38 cellular contexts compared by ENCODE assay signal in genomic region chr13:72050251-72050650, GRCh38.
"Had no signal": no experiment of that assay in that cellular context is flagged by ENCODE, and none has a peak within 500 bp of the region (broad histone marks: within the 10 kb centered on the region; RNA-seq: fewer than 3 reads in every experiment).

No MANE protein-coding gene starts in this region.

- ATAC-seq: activated CD4-positive, alpha-beta T cell treated with anti-CD3 and anti-CD28 coated beads for 36 hours; activated CD4-positive, CD25-positive, alpha-beta regulatory T cell treated with anti-CD3 and anti-CD28 coated beads, Interleukin-2, amount 50 U/mL, for 24 hours; activated CD8-positive, alpha-beta memory T cell treated with anti-CD3 and anti-CD28 coated beads, Interleukin-2, amount 10 ng/mL, durations not matched to agents 7 days and 5 days; activated CD8-positive, alpha-beta T cell treated with anti-CD3 and anti-CD28 coated beads, Interleukin-2, amount 10 ng/mL, durations not matched to agents 7 days and 5 days; activated naive CD8-positive, alpha-beta T cell treated with anti-CD3 and anti-CD28 coated beads, Interleukin-2, amount 50 U/mL, for 24 hours; WTC11 had no signal

- DNase-seq: activated CD4-positive, alpha-beta memory T cell treated with anti-CD3 and anti-CD28 coated beads, Interleukin-2, amount 10 ng/mL, durations not matched to agents 7 days and 5 days; activated CD4-positive, alpha-beta T cell treated with anti-CD3 and anti-CD28 coated beads for 1 hour; activated CD4-positive, alpha-beta T cell treated with anti-CD3 and anti-CD28 coated beads for 36 hours; activated CD4-positive, alpha-beta T cell treated with anti-CD3 and anti-CD28 coated beads for 48 hours; activated CD4-positive, alpha-beta T cell treated with anti-CD3 and anti-CD28 coated beads, Interleukin-2, amount 10 ng/mL, durations not matched to agents 7 days and 5 days; activated CD4-positive, alpha-beta T cell treated with anti-CD3 and anti-CD28 coated beads, Interleukin-2, amount 50 U/mL, for 48 hours; activated CD4-positive, CD25-positive, alpha-beta regulatory T cell; activated CD8-positive, alpha-beta memory T cell treated with anti-CD3 and anti-CD28 coated beads for 24 hours; activated CD8-positive, alpha-beta memory T cell treated with anti-CD3 and anti-CD28 coated beads, Interleukin-2, amount 10 ng/mL, durations not matched to agents 7 days and 5 days; activated CD8-positive, alpha-beta memory T cell treated with anti-CD3 and anti-CD28 coated beads, Interleukin-2, amount 50 U/mL, for 48 hours; activated CD8-positive, alpha-beta T cell treated with anti-CD3 and anti-CD28 coated beads, Interleukin-2, amount 10 ng/mL, durations not matched to agents 7 days and 5 days; activated effector memory CD4-positive, alpha-beta T cell treated with Interleukin-2 at 50 U/mL for 16 hours; activated gamma-delta T cell; activated naive CD4-positive, alpha-beta T cell treated with anti-CD3 and anti-CD28 coated beads, Interleukin-2, amount 10 ng/mL, durations not matched to agents 7 days and 5 days; activated naive CD4-positive, alpha-beta T cell treated with Interleukin-2 at 50 U/mL for 16 hours; activated naive CD8-positive, alpha-beta T cell treated with anti-CD3 and anti-CD28 coated beads, Interleukin-2, amount 10 ng/mL, durations not matched to agents 7 days and 5 days; activated naive CD8-positive, alpha-beta T cell treated with anti-CD3 and anti-CD28 coated beads, Interleukin-2, amount 50 U/mL, for 24 hours; activated T-cell treated with anti-CD3 and anti-CD28 coated beads, Interleukin-2, amount 50 U/mL, for 24 hours; activated T-cell treated with anti-CD3 and anti-CD28 coated beads, Interleukin-2, amount 50 U/mL, for 48 hours; amygdala; anterior cingulate cortex; caudate nucleus; cerebellar nuclear complex; T-helper 1 cell; T-helper 2 cell; T-helper 9 cell; WERI-Rb-1 had no signal

- H3K36me3 Mint-ChIP-seq: activated CD8-positive, alpha-beta memory T cell treated with anti-CD3 and anti-CD28 coated beads, Interleukin-2, amount 10 ng/mL, durations not matched to agents 7 days and 5 days; activated naive CD4-positive, alpha-beta T cell treated with anti-CD3 and anti-CD28 coated beads, Interleukin-2, amount 10 ng/mL, durations not matched to agents 7 days and 5 days; activated naive CD4-positive, alpha-beta T cell treated with anti-CD3 and anti-CD28 coated beads, Interleukin-2, amount 50 U/mL, for 24 hours; activated naive CD8-positive, alpha-beta T cell; activated naive CD8-positive, alpha-beta T cell treated with anti-CD3 and anti-CD28 coated beads, Interleukin-2, amount 10 ng/mL, durations not matched to agents 7 days and 5 days; brain; WTC11 had no signal

- H3K9me3 Mint-ChIP-seq: activated CD4-positive, alpha-beta memory T cell treated with anti-CD3 and anti-CD28 coated beads, Interleukin-2, amount 10 ng/mL, durations not matched to agents 7 days and 5 days; activated CD4-positive, alpha-beta T cell treated with anti-CD3 and anti-CD28 coated beads, Interleukin-2, amount 10 ng/mL, durations not matched to agents 7 days and 5 days; activated naive CD4-positive, alpha-beta T cell treated with anti-CD3 and anti-CD28 coated beads, Interleukin-2, amount 50 U/mL, for 24 hours; activated naive CD8-positive, alpha-beta T cell treated with anti-CD3 and anti-CD28 coated beads, Interleukin-2, amount 10 ng/mL, durations not matched to agents 7 days and 5 days; activated T-helper 2 cell treated with anti-CD3 and anti-CD28 coated beads, Interferon-gamma antibody, Interleukin-2, Interleukin-4, amounts not matched to agents 10 μg/mL and 5 μg/mL and 100 μg/mL, durations not matched to agents 14 hours and 24 hours and 36 hours had no signal

- H3K27ac Mint-ChIP-seq: activated CD4-positive, alpha-beta memory T cell treated with anti-CD3 and anti-CD28 coated beads, Interleukin-2, amount 10 ng/mL, durations not matched to agents 7 days and 5 days; activated CD4-positive, alpha-beta T cell treated with anti-CD3 and anti-CD28 coated beads for 36 hours; activated CD4-positive, alpha-beta T cell treated with anti-CD3 and anti-CD28 coated beads, Interleukin-2, amount 10 ng/mL, durations not matched to agents 7 days and 5 days; activated CD8-positive, alpha-beta memory T cell treated with anti-CD3 and anti-CD28 coated beads, Interleukin-2, amount 10 ng/mL, durations not matched to agents 7 days and 5 days; activated CD8-positive, alpha-beta T cell treated with anti-CD3 and anti-CD28 coated beads, Interleukin-2, amount 10 ng/mL, durations not matched to agents 7 days and 5 days; activated naive CD4-positive, alpha-beta T cell treated with anti-CD3 and anti-CD28 coated beads, Interleukin-2, amount 10 ng/mL, durations not matched to agents 7 days and 5 days; activated naive CD4-positive, alpha-beta T cell treated with anti-CD3 and anti-CD28 coated beads, Interleukin-2, amount 50 U/mL, for 24 hours; activated naive CD8-positive, alpha-beta T cell; activated naive CD8-positive, alpha-beta T cell treated with anti-CD3 and anti-CD28 coated beads, Interleukin-2, amount 10 ng/mL, durations not matched to agents 7 days and 5 days; activated naive CD8-positive, alpha-beta T cell treated with anti-CD3 and anti-CD28 coated beads, Interleukin-2, amount 50 U/mL, for 24 hours; activated T-cell treated with anti-CD3 and anti-CD28 coated beads, Interleukin-2, amount 50 U/mL, for 24 hours; activated T-helper 2 cell treated with anti-CD3 and anti-CD28 coated beads, Interferon-gamma antibody, Interleukin-2, Interleukin-4, amounts not matched to agents 10 μg/mL and 5 μg/mL and 100 μg/mL, durations not matched to agents 14 hours and 24 hours and 36 hours; brain; T-helper 1 cell treated with Interleukin-12 subunit alpha and Interleukin-12 subunit beta and Interleukin-4 antibody, amounts not matched to agents 30 μg/mL and 1 μg/mL, for 36 hours; T-helper 2 cell treated with Interferon-gamma antibody and Interleukin-4, amounts not matched to agents 5 μg/mL and 100 μg/mL, for 36 hours; WTC11 had no signal

- H3K27me3 ChIP-seq: ascending aorta, cardiac muscle cell had no signal

- H3K27ac ChIP-seq: ascending aorta, cardiac muscle cell, WERI-Rb-1 had no signal

- H3K9me3 ChIP-seq: ascending aorta had no signal

- H3K4me3 Mint-ChIP-seq: activated CD4-positive, alpha-beta memory T cell treated with anti-CD3 and anti-CD28 coated beads, Interleukin-2, amount 10 ng/mL, durations not matched to agents 7 days and 5 days; activated CD4-positive, alpha-beta T cell treated with anti-CD3 and anti-CD28 coated beads for 36 hours; activated CD4-positive, alpha-beta T cell treated with anti-CD3 and anti-CD28 coated beads, Interleukin-2, amount 10 ng/mL, durations not matched to agents 7 days and 5 days; activated CD8-positive, alpha-beta memory T cell treated with anti-CD3 and anti-CD28 coated beads, Interleukin-2, amount 10 ng/mL, durations not matched to agents 7 days and 5 days; activated CD8-positive, alpha-beta T cell treated with anti-CD3 and anti-CD28 coated beads, Interleukin-2, amount 10 ng/mL, durations not matched to agents 7 days and 5 days; activated naive CD4-positive, alpha-beta T cell treated with anti-CD3 and anti-CD28 coated beads, Interleukin-2, amount 10 ng/mL, durations not matched to agents 7 days and 5 days; activated naive CD4-positive, alpha-beta T cell treated with anti-CD3 and anti-CD28 coated beads, Interleukin-2, amount 50 U/mL, for 24 hours; activated naive CD8-positive, alpha-beta T cell; activated naive CD8-positive, alpha-beta T cell treated with anti-CD3 and anti-CD28 coated beads, Interleukin-2, amount 10 ng/mL, durations not matched to agents 7 days and 5 days; activated naive CD8-positive, alpha-beta T cell treated with anti-CD3 and anti-CD28 coated beads, Interleukin-2, amount 50 U/mL, for 24 hours; activated T-cell treated with anti-CD3 and anti-CD28 coated beads, Interleukin-2, amount 50 U/mL, for 24 hours; brain; central memory CD8-positive, alpha-beta T cell; T-helper 1 cell treated with Interleukin-12 subunit alpha and Interleukin-12 subunit beta and Interleukin-4 antibody, amounts not matched to agents 30 μg/mL and 1 μg/mL, for 36 hours; T-helper 2 cell treated with Interferon-gamma antibody and Interleukin-4, amounts not matched to agents 5 μg/mL and 100 μg/mL, for 36 hours; WTC11 had no signal

- H3K4me3 ChIP-seq: ascending aorta, cardiac muscle cell had no signal

- H3K27me3 Mint-ChIP-seq: activated CD4-positive, alpha-beta memory T cell treated with anti-CD3 and anti-CD28 coated beads, Interleukin-2, amount 10 ng/mL, durations not matched to agents 7 days and 5 days; activated CD4-positive, alpha-beta T cell treated with anti-CD3 and anti-CD28 coated beads for 36 hours; activated CD4-positive, alpha-beta T cell treated with anti-CD3 and anti-CD28 coated beads, Interleukin-2, amount 10 ng/mL, durations not matched to agents 7 days and 5 days; activated CD8-positive, alpha-beta memory T cell treated with anti-CD3 and anti-CD28 coated beads, Interleukin-2, amount 10 ng/mL, durations not matched to agents 7 days and 5 days; activated naive CD4-positive, alpha-beta T cell treated with anti-CD3 and anti-CD28 coated beads, Interleukin-2, amount 10 ng/mL, durations not matched to agents 7 days and 5 days; activated naive CD4-positive, alpha-beta T cell treated with anti-CD3 and anti-CD28 coated beads, Interleukin-2, amount 50 U/mL, for 24 hours; activated naive CD8-positive, alpha-beta T cell; activated naive CD8-positive, alpha-beta T cell treated with anti-CD3 and anti-CD28 coated beads, Interleukin-2, amount 10 ng/mL, durations not matched to agents 7 days and 5 days; activated naive CD8-positive, alpha-beta T cell treated with anti-CD3 and anti-CD28 coated beads, Interleukin-2, amount 50 U/mL, for 24 hours; activated T-cell treated with anti-CD3 and anti-CD28 coated beads, Interleukin-2, amount 50 U/mL, for 24 hours; brain; central memory CD8-positive, alpha-beta T cell had no signal

- H3K4me1 ChIP-seq: ascending aorta had no signal

- H3K36me3 ChIP-seq: ascending aorta, cardiac muscle cell, WERI-Rb-1 had no signal

- H3K4me1 Mint-ChIP-seq: activated CD4-positive, alpha-beta memory T cell treated with anti-CD3 and anti-CD28 coated beads, Interleukin-2, amount 10 ng/mL, durations not matched to agents 7 days and 5 days; activated CD4-positive, alpha-beta T cell treated with anti-CD3 and anti-CD28 coated beads for 36 hours; activated CD4-positive, alpha-beta T cell treated with anti-CD3 and anti-CD28 coated beads, Interleukin-2, amount 10 ng/mL, durations not matched to agents 7 days and 5 days; activated CD8-positive, alpha-beta memory T cell treated with anti-CD3 and anti-CD28 coated beads, Interleukin-2, amount 10 ng/mL, durations not matched to agents 7 days and 5 days; activated naive CD4-positive, alpha-beta T cell treated with anti-CD3 and anti-CD28 coated beads, Interleukin-2, amount 10 ng/mL, durations not matched to agents 7 days and 5 days; activated naive CD4-positive, alpha-beta T cell treated with anti-CD3 and anti-CD28 coated beads, Interleukin-2, amount 50 U/mL, for 24 hours; activated naive CD8-positive, alpha-beta T cell treated with anti-CD3 and anti-CD28 coated beads, Interleukin-2, amount 10 ng/mL, durations not matched to agents 7 days and 5 days; activated naive CD8-positive, alpha-beta T cell treated with anti-CD3 and anti-CD28 coated beads, Interleukin-2, amount 50 U/mL, for 24 hours; brain; central memory CD8-positive, alpha-beta T cell had no signal
